ENCODE assay signal across 14 cellular contexts in the genomic region with DNA sequence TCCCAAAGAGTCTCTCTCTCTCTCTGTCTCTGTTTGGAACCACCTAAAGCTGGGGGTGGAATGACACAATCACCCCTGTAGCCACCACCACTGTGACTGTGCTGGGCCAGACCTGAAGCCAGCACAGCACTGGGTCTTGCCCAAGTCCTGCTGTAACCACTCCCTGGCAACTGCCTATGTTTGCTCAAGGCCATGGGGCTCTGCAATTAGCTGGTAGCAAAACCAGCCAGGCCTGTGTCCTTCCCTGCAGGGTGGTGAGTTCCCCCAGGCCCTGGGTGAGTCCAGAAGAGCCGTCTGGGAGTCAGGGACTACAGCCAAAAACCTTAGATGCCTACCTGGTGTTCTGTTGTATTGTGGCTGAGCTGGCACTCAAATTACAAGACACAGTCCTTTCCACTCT. TPM values are rescaled to one million over a fixed set of nuclear protein-coding genes. Genes with fewer than 3 reads are reported as not detected.
A peak's percentile ranks its signal among the peaks of the same experiment; 100 is the strongest.
DNase-seq lines count a peak whose midpoint lies in the region; ATAC-seq and TF ChIP-seq lines count a peak whose summit lies in the region.
"Had no signal": no experiment of that assay in that cellular context is flagged by ENCODE, and none has a peak within 500 bp of the region (broad histone marks: within the 10 kb centered on the region; RNA-seq: fewer than 3 reads in every experiment).

No MANE protein-coding gene starts in this region.

- H3K9me3 ChIP-seq in body of pancreas (no peaks in the 10 kb centered on the region), right cardiac atrium (ENCODE audit: control insufficient read depth, low read length) (no peaks in the 10 kb centered on the region), testis (no peaks in the 10 kb centered on the region)
- H3K9me3 ChIP-seq: uterus had no signal

- H3K36me3 ChIP-seq in body of pancreas (replicated peaks in 1 of 2; ENCODE audit: insufficient read depth in 1 of 2, low read depth in 2 of 2): peaks cover 0 to 11% of the 10 kb centered on the region in 2 donors
- no peaks in the 10 kb centered on the region for H3K36me3 ChIP-seq in testis (ENCODE audit: low read depth, missing control alignments)
- H3K36me3 ChIP-seq: uterus had no signal

- no peak for DNase-seq in activated CD8-positive, alpha-beta memory T cell treated with anti-CD3 and anti-CD28 coated beads, Interleukin-2, amount 10 ng/mL, durations not matched to agents 7 days and 5 days
- DNase-seq in activated CD8-positive, alpha-beta memory T cell treated with anti-CD3 and anti-CD28 coated beads, Interleukin-2, amount 50 U/mL, for 48 hours: no peak
- DNase-seq in body of pancreas: peak; percentile 83 to 94 (median 93)
- DNase-seq in right cardiac atrium: peak in 1 of 3 donors; percentile 37
- DNase-seq in testis: peak; percentile 62
- no peak for DNase-seq in activated CD4-positive, CD25-positive, alpha-beta regulatory T cell treated with anti-CD3 and anti-CD28 coated beads, Interleukin-2, amount 50 U/mL, for 72 hours
- DNase-seq: activated CD4-positive, alpha-beta memory T cell treated with anti-CD3 and anti-CD28 coated beads for 36 hours; NCI-H187 treated with DMSO at 0.1 percent for 48 hours; nephron progenitor cell; uterus had no signal

- H3K27ac ChIP-seq in body of pancreas (peak overlapping the region; percentile 50 to 78 (median 75)), right cardiac atrium (ENCODE audit: low read length) (peak overlapping the region; percentile 43), testis (no peak overlapping the region)
- H3K27ac ChIP-seq: coronary artery, uterus had no signal

- H3K27ac Mint-ChIP-seq in activated CD8-positive, alpha-beta memory T cell treated with anti-CD3 and anti-CD28 coated beads, Interleukin-2, amount 10 ng/mL, durations not matched to agents 7 days and 5 days: peak overlapping the region; percentile 60
- H3K27ac Mint-ChIP-seq: activated CD4-positive, alpha-beta memory T cell treated with anti-CD3 and anti-CD28 coated beads for 36 hours; activated naive CD8-positive, alpha-beta T cell; nephron progenitor cell had no signal

- no peaks in the 10 kb centered on the region for H3K27me3 Mint-ChIP-seq in activated CD8-positive, alpha-beta memory T cell treated with anti-CD3 and anti-CD28 coated beads, Interleukin-2, amount 10 ng/mL, durations not matched to agents 7 days and 5 days
- H3K27me3 Mint-ChIP-seq: activated CD4-positive, alpha-beta memory T cell treated with anti-CD3 and anti-CD28 coated beads for 36 hours; activated naive CD8-positive, alpha-beta T cell had no signal

- TF ChIP-seq POLR2A in body of pancreas (IDR thresholded peaks at IDR 0.05) (no peak), testis (IDR thresholded peaks at IDR 0.05) (no peak)

- CTCF ChIA-PET in activated CD8-positive, alpha-beta memory T cell treated with anti-CD3 and anti-CD28 coated beads, Interleukin-2, amount 10 ng/mL, durations not matched to agents 7 days and 5 days (lab: Charles Lee): interaction anchor here (1.1 to 1.6 kb wide), 2 partner anchors 8 to 12 kb away, joined by 5 to 7 read pairs; no protein-coding TSS in a partner anchor

- H3K4me1 Mint-ChIP-seq in activated CD8-positive, alpha-beta memory T cell treated with anti-CD3 and anti-CD28 coated beads, Interleukin-2, amount 10 ng/mL, durations not matched to agents 7 days and 5 days: no peaks in the 10 kb centered on the region

- TF ChIP-seq CTCF in body of pancreas (IDR thresholded peaks at IDR 0.05) (no peak), testis (IDR thresholded peaks at IDR 0.05) (no peak)

- H3K4me1 ChIP-seq in body of pancreas: peaks cover 54% of the 10 kb centered on the region
- H3K4me1 ChIP-seq in right cardiac atrium (ENCODE audit: control insufficient read depth, insufficient read depth, low read length): no peaks in the 10 kb centered on the region
- peaks cover 10% of the 10 kb centered on the region for H3K4me1 ChIP-seq in testis
- H3K4me1 ChIP-seq: uterus had no signal

- no peaks in the 10 kb centered on the region for H3K9me3 Mint-ChIP-seq in activated CD8-positive, alpha-beta memory T cell treated with anti-CD3 and anti-CD28 coated beads, Interleukin-2, amount 10 ng/mL, durations not matched to agents 7 days and 5 days (ENCODE audit: low read depth)
- H3K9me3 Mint-ChIP-seq: activated CD4-positive, alpha-beta memory T cell treated with anti-CD3 and anti-CD28 coated beads for 36 hours; nephron progenitor cell had no signal

- no peak overlapping the region for H3K4me3 Mint-ChIP-seq in activated CD8-positive, alpha-beta memory T cell treated with anti-CD3 and anti-CD28 coated beads, Interleukin-2, amount 10 ng/mL, durations not matched to agents 7 days and 5 days
- H3K4me3 Mint-ChIP-seq: activated CD4-positive, alpha-beta memory T cell treated with anti-CD3 and anti-CD28 coated beads for 36 hours; activated naive CD8-positive, alpha-beta T cell; nephron progenitor cell had no signal

- intact Hi-C loops in body of pancreas (cut with DNase I) (loop anchor here (10.0 kb wide), 1 partner anchor 100 kb away; a partner anchor contains a TSS), right cardiac atrium (cut with DNase I) (loop anchor here in 1 of 4 donors (10.0 kb wide), 1 partner anchor 110 kb away; no protein-coding TSS in a partner anchor), testis (cut with DNase I; ENCODE audit: low total_unique reads) (no loop called here)

- H3K27me3 ChIP-seq in body of pancreas (no peaks in the 10 kb centered on the region), right cardiac atrium (ENCODE audit: control insufficient read depth, insufficient read depth) (no peaks in the 10 kb centered on the region), testis (no peaks in the 10 kb centered on the region)
- H3K27me3 ChIP-seq: uterus had no signal

- H3K4me3 ChIP-seq in body of pancreas: no peak overlapping the region
- no peak overlapping the region for H3K4me3 ChIP-seq in right cardiac atrium (ENCODE audit: low read length)
- H3K4me3 ChIP-seq in testis: no peak overlapping the region
- H3K4me3 ChIP-seq: coronary artery, uterus had no signal

- no peak for ATAC-seq in activated CD8-positive, alpha-beta memory T cell treated with anti-CD3 and anti-CD28 coated beads, Interleukin-2, amount 10 ng/mL, durations not matched to agents 7 days and 5 days
- ATAC-seq in body of pancreas (peak; percentile 88), right cardiac atrium (peak in 1 of 2 donors; percentile 30), GM19351 (IDR thresholded peaks at IDR 0.05; ENCODE audit: unreplicated experiment) (no peak), HG03135 (IDR thresholded peaks at IDR 0.05; ENCODE audit: unreplicated experiment) (no peak)

- H3K36me3 Mint-ChIP-seq in activated CD8-positive, alpha-beta memory T cell treated with anti-CD3 and anti-CD28 coated beads, Interleukin-2, amount 10 ng/mL, durations not matched to agents 7 days and 5 days: peaks cover 55% of the 10 kb centered on the region

- 0 to 14% methylated on average over 1 of the region's 1 CpG for WGBS in body of pancreas, 2 donors
- WGBS in right cardiac atrium: 63% methylated on average over 1 of the region's 1 CpG
- WGBS in testis, 2 donors: 33 to 75% methylated on average over 1 of the region's 1 CpG

RNA-seq across cellular contexts. Expression of a gene that starts 50.8 kb away (rescaled TPM):
- total RNA-seq in activated CD8-positive, alpha-beta memory T cell treated with anti-CD3 and anti-CD28 coated beads, Interleukin-2, amount 10 ng/mL, durations not matched to agents 7 days and 5 days: 100 to 1,000 TPM; 113 to 176 TPM
- total RNA-seq in body of pancreas (10 to 100 TPM; 30.9 to 77.8 TPM), right cardiac atrium (100 to 1,000 TPM; 145 to 208 (median 179) TPM), testis (100 to 1,000 TPM; 145 to 161 TPM)
- polyA plus RNA-seq in right cardiac atrium (112 TPM), testis (ENCODE audit: insufficient read depth, low read depth, low replicate concordance) (77.5 TPM)

Comparison
In these comparisons a context has a peak if more than half of its experiments do, and no peak if none do; other contexts are left out.
1. DNase-seq: peak in body of pancreas (4 of 4) and testis (single experiment); none in activated CD8-positive, alpha-beta memory T cell treated with anti-CD3 and anti-CD28 coated beads, Interleukin-2, amount 10 ng/mL, durations not matched to agents 7 days and 5 days (single experiment), activated CD8-positive, alpha-beta memory T cell treated with anti-CD3 and anti-CD28 coated beads, Interleukin-2, amount 50 U/mL, for 48 hours (single experiment) and activated CD4-positive, CD25-positive, alpha-beta regulatory T cell treated with anti-CD3 and anti-CD28 coated beads, Interleukin-2, amount 50 U/mL, for 72 hours (single experiment).
2. H3K27ac ChIP-seq: peak in body of pancreas (4 of 4) and right cardiac atrium (single experiment); none in testis (0 of 2).